In the genomic region with DNA sequence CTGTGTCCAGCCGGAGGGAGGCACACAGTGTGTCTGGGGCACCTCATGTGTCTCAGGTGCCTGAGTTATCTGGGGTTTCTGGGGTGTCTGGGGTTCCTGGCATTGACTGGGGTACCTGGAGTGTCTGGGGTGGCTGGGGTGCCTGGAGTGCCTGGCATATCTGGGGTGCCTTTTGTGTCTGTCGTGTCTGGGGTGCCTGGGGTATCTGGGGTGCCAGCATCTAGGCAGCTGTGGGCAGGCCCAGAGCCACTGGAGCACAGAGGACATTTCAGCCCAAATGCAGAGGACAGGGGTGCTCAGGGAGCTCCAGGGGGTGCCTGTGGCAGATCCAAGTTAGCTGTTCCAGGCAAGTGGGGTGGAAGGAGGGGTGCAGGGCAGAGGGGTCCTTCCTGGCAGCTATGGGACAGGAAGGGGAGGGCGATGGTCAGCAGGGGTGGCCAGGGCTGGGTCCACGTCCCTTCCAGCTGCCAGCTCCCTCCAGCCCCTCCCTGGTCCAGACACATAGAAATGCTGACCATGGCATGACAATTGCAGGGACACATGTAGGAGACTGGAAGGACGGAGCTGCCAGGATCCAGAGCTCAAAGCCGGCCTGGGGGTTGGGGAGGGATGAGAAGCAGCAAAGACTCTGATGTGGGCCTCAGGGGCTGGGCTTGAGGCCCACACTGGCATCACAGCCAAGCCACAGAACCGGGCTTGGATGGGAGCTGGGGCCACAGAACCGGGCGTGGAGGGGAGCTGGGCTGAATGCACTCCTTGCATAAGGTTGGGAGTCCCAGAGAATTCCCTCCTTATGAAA, we compare ENCODE assay signal across 24 cellular contexts.
"Had no signal": no experiment of that assay in that cellular context is flagged by ENCODE, and none has a peak within 500 bp of the region (broad histone marks: within the 10 kb centered on the region; RNA-seq: fewer than 3 reads in every experiment).

No MANE protein-coding gene starts in this region.

- H3K27ac ChIP-seq: dorsolateral prefrontal cortex, epithelial cell of prostate, gastrocnemius medialis, lower lobe of right lung, neutrophil, parathyroid adenoma, right atrium auricular region, sigmoid colon, testis, tibial artery, upper lobe of left lung, uterus had no signal

- ATAC-seq: esophagus mucosa; gastrocnemius medialis; left colon; left ventricle myocardium superior; natural killer cell; stimulated activated effector memory CD8-positive, alpha-beta T cell treated with anti-CD3 and anti-CD28 coated beads, Interleukin-12 subunit alpha, Interleukin-12 subunit beta, amount 100 ng/mL, for 72 hours had no signal

- H3K4me1 ChIP-seq: gastrocnemius medialis, lower lobe of right lung, parathyroid adenoma, right atrium auricular region, sigmoid colon, testis, tibial artery, upper lobe of left lung, uterus had no signal

- DNase-seq: cerebellar nuclear complex; effector CD4-positive, alpha-beta T cell; foreskin fibroblast; gastrocnemius medialis; left colon; left ventricle myocardium superior; lower lobe of right lung; natural killer cell; sigmoid colon; stimulated activated CD4-positive, alpha-beta T cell treated with anti-CD3 and anti-CD28 coated beads, Interleukin-2, amount 100 ng/mL, for 24 hours; stimulated activated CD4-positive, alpha-beta T cell treated with anti-CD3 and anti-CD28 coated beads, Interleukin-4, amount 100 ng/mL, for 24 hours; stimulated activated naive CD4-positive, alpha-beta T cell treated with Interleukin-2 at 50 U/mL for 16 hours; substantia nigra; testis; upper lobe of left lung; uterus had no signal

- H3K9me3 ChIP-seq: gastrocnemius medialis, neutrophil, testis, uterus had no signal

- H3K4me3 ChIP-seq: dorsolateral prefrontal cortex, gastrocnemius medialis, lower lobe of right lung, right atrium auricular region, sigmoid colon, testis, tibial artery, upper lobe of left lung, uterus had no signal

- H3K36me3 ChIP-seq: gastrocnemius medialis, lower lobe of right lung, neutrophil, right atrium auricular region, sigmoid colon, tibial artery, upper lobe of left lung, uterus had no signal

- H3K27me3 ChIP-seq: neutrophil, right atrium auricular region, testis, upper lobe of left lung, uterus had no signal
